9 cellular contexts compared by ENCODE assay signal in the genomic region with DNA sequence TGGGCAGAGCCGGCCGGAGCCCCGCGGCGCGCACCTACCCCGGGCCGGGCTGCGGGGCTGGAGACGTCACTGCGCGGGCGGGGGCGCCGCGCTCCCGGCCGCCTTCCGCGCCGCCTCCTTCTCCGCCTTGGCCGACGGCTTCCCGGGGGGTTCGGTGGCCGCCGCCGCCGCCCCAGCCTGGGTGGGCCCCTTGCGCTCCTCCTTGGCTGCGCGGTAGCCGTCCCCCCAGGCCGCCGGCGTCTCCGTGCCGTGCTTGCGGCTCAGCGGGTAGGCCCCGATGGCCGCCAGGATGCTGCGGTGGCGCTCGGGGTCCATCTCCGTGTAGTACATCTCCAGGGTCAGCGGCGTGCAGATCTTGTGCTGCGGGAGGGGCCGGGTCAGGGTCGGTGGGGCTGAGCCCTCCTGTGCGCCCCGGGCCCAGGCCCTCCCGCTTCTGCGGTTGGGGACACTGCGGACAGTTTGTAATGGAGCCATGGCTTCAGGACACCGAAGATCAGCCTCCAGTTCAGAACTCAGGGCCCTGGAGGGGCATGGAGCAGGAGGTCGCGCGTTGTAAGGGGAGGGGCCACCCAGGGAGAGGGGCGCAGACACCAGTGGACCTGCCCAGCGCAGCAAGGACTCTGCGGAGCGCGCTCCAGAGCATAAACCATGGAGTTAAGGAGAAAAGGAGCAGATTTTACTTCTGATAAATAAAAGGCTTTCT. TPM values are rescaled to one million over a fixed set of nuclear protein-coding genes. Genes with fewer than 3 reads are reported as not detected.
A peak's percentile ranks its signal among the peaks of the same experiment; 100 is the strongest.
DNase-seq lines count a peak whose midpoint lies in the region; ATAC-seq, FAIRE-seq and TF ChIP-seq lines count a peak whose summit lies in the region.
"Had no signal": no experiment of that assay in that cellular context is flagged by ENCODE, and none has a peak within 500 bp of the region (broad histone marks: within the 10 kb centered on the region; RNA-seq: fewer than 3 reads in every experiment).

No MANE protein-coding gene starts in this region.

- ATAC-seq in GM19395 (IDR thresholded peaks at IDR 0.05; ENCODE audit: unreplicated experiment): no peak

- FAIRE-seq in H54 (lab: Jason Lieb, UNC): no peak

- H3K36me3 ChIP-seq in brain microvascular endothelial cell (replicated peaks) (no peaks in the 10 kb centered on the region), stomach (no peaks in the 10 kb centered on the region)
- H3K36me3 ChIP-seq: BLaER1 had no signal

- H3K27ac ChIP-seq in brain microvascular endothelial cell (no peak overlapping the region), stomach (peak overlapping the region in 1 of 5 donors; percentile 54)
- H3K27ac ChIP-seq: BLaER1 had no signal

- 5 to 33% (median 13%) methylated on average over 15 to 66 of the region's 66 CpGs for WGBS in stomach, 5 donors

- DNase-seq in SHP77 treated with DMSO at 0.1 percent for 48 hours (lab: John Stamatoyannopoulos, UW) (peak; percentile 20), SHP77 (lab: John Stamatoyannopoulos, UW) (no peak), brain microvascular endothelial cell (no peak), left kidney (ENCODE audit: low read depth, low spot score) (peak; percentile 32), stomach (no peak), H54 (ENCODE audit: insufficient read length, low spot score) (no peak)
- no peak for DNase-seq in activated CD8-positive, alpha-beta memory T cell treated with anti-CD3 and anti-CD28 coated beads, Interleukin-2, amount 50 U/mL, for 4 hours

- H3K4me1 ChIP-seq in stomach: peaks cover 32 to 36% (median 33%) of the 10 kb centered on the region in 4 donors

- TF ChIP-seq CTCF in brain microvascular endothelial cell (IDR thresholded peaks at IDR 0.05; ENCODE audit: low read depth, low read length, missing control alignments) (no peak), stomach (IDR thresholded peaks at IDR 0.05) (no peak)

- H3K9me3 ChIP-seq in stomach: no peaks in the 10 kb centered on the region

- intact Hi-C loops in stomach (cut with DNase I; ENCODE audit: low total_unique reads): no loop called here

- H3K27me3 ChIP-seq in brain microvascular endothelial cell (replicated peaks) (peaks cover 27% of the 10 kb centered on the region), stomach (peaks cover 7 to 74% (median 52%) of the 10 kb centered on the region in 3 donors)

- H3K4me3 ChIP-seq in brain microvascular endothelial cell (ENCODE audit: low read depth, low read length): peak overlapping the region; percentile 42
- peak overlapping the region; percentile 40 to 48 (median 44) for H3K4me3 ChIP-seq in stomach
- H3K4me3 ChIP-seq: BLaER1 had no signal

- no peak for TF ChIP-seq POLR2A in stomach (IDR thresholded peaks at IDR 0.05)
- no peak for TF ChIP-seq POLR2A in H54 (IDR thresholded peaks at IDR 0.05; ENCODE audit: low read depth, low read length)

- in situ Hi-C loops in brain microvascular endothelial cell (cut with HindIII; ENCODE audit: low pct_ligation_motif_present, low sequenced_read_pairs): no loop called here

- no peak for TF ChIP-seq EP300 in stomach (IDR thresholded peaks at IDR 0.05)

RNA-seq across cellular contexts. Expression of gene CALY, which starts 10.8 kb away (rescaled TPM):
- 1 to 10 TPM in 2 of 5 donors, not detected in 3; 2.0 to 2.6 TPM for total RNA-seq in stomach
- polyA plus RNA-seq in stomach: under 1 TPM in 2 of 3 donors, not detected in 1; 0.44 to 0.78 TPM

RNA-seq across cellular contexts. Expression of gene ZNF511, which starts 17.2 kb away (rescaled TPM):
- total RNA-seq in stomach: 10 to 100 TPM; 12.7 to 82.1 (median 27.2) TPM
- polyA plus RNA-seq in stomach: 10 to 100 TPM; 55.8 to 63.4 (median 60.0) TPM

RNA-seq across cellular contexts. Expression of gene TUBGCP2, which starts 17.2 kb away (rescaled TPM):
- total RNA-seq in stomach: 100 to 1,000 TPM in 1 of 5 donors, 10 to 100 TPM in 4; 18.3 to 117 (median 41.9) TPM
- 10 to 100 TPM; 40.3 to 89.8 (median 68.7) TPM for polyA plus RNA-seq in stomach

RNA-seq across cellular contexts. Expression of gene PRAP1, which starts 21.3 kb away (rescaled TPM):
- 10 to 100 TPM in 1 of 5 donors, 1 to 10 TPM in 1, not detected in 3; 4.8 to 13.9 TPM for total RNA-seq in stomach
- polyA plus RNA-seq in stomach: not detected

RNA-seq across cellular contexts. Expression of gene FUOM, which starts 31.9 kb away (rescaled TPM):
- total RNA-seq in stomach: 10 to 100 TPM in 1 of 5 donors, 1 to 10 TPM in 2, not detected in 2; 6.4 to 16.2 (median 7.2) TPM
- 10 to 100 TPM; 19.6 to 38.3 (median 36.7) TPM for polyA plus RNA-seq in stomach

Comparison
In these comparisons a context has a peak if more than half of its experiments do, and no peak if none do; other contexts are left out.
1. DNase-seq: peak in SHP77 treated with DMSO at 0.1 percent for 48 hours (single experiment) and left kidney (single experiment); none in SHP77 (0 of 2), brain microvascular endothelial cell (single experiment), stomach (single experiment), activated CD8-positive, alpha-beta memory T cell treated with anti-CD3 and anti-CD28 coated beads, Interleukin-2, amount 50 U/mL, for 4 hours (single experiment) and H54 (single experiment).